ENCODE assay signal across 9 cellular contexts in genomic region chr7:70776627-70777101, GRCh38.
DNase-seq lines count a peak whose midpoint lies in the region; ATAC-seq and TF ChIP-seq lines count a peak whose summit lies in the region.
"Had no signal": no experiment of that assay in that cellular context is flagged by ENCODE, and none has a peak within 500 bp of the region (broad histone marks: within the 10 kb centered on the region; RNA-seq: fewer than 3 reads in every experiment).

No MANE protein-coding gene starts in this region.

- H3K36me3 ChIP-seq in SJCRH30 (peaks cover 89% of the 10 kb centered on the region), upper lobe of right lung (peaks cover 79% of the 10 kb centered on the region)

- peaks cover 1% of the 10 kb centered on the region for H3K36me3 Mint-ChIP-seq in activated naive CD4-positive, alpha-beta T cell treated with anti-CD3 and anti-CD28 coated beads, Interleukin-2, amount 10 ng/mL, durations not matched to agents 7 days and 5 days

- peaks cover 31% of the 10 kb centered on the region for H3K4me1 Mint-ChIP-seq in activated naive CD4-positive, alpha-beta T cell treated with anti-CD3 and anti-CD28 coated beads, Interleukin-2, amount 10 ng/mL, durations not matched to agents 7 days and 5 days

- H3K4me1 ChIP-seq in SJCRH30 = 0 out of 2 replicates have a peak, but pooled peaks cover 3% of the 10 kb centered on the region
- H3K4me1 ChIP-seq in upper lobe of right lung = no peaks in the 10 kb centered on the region

- ATAC-seq in HG02610 (IDR thresholded peaks at IDR 0.05; ENCODE audit: unreplicated experiment) (peak; percentile 54), left colon (no peak), upper lobe of right lung (no peak)

- no peak overlapping the region for H3K4me3 ChIP-seq in SJCRH30
- H3K4me3 ChIP-seq in upper lobe of right lung = no peak overlapping the region

- H3K4me3 Mint-ChIP-seq in activated naive CD4-positive, alpha-beta T cell treated with anti-CD3 and anti-CD28 coated beads, Interleukin-2, amount 10 ng/mL, durations not matched to agents 7 days and 5 days = no peak overlapping the region

- H3K27me3 ChIP-seq in SJCRH30 = no peaks in the 10 kb centered on the region
- H3K27me3 ChIP-seq in upper lobe of right lung = no peaks in the 10 kb centered on the region

- H3K27ac ChIP-seq in SJCRH30 (no peak overlapping the region), upper lobe of right lung (no peak overlapping the region)

- no peaks in the 10 kb centered on the region for H3K27me3 Mint-ChIP-seq in activated naive CD4-positive, alpha-beta T cell treated with anti-CD3 and anti-CD28 coated beads, Interleukin-2, amount 10 ng/mL, durations not matched to agents 7 days and 5 days

- no peaks in the 10 kb centered on the region for H3K9me3 Mint-ChIP-seq in activated naive CD4-positive, alpha-beta T cell treated with anti-CD3 and anti-CD28 coated beads, Interleukin-2, amount 10 ng/mL, durations not matched to agents 7 days and 5 days

- TF ChIP-seq CTCF in upper lobe of right lung (IDR thresholded peaks at IDR 0.05) = no peak

- no peaks in the 10 kb centered on the region for H3K9me3 ChIP-seq in SJCRH30 (replicated peaks)
- no peaks in the 10 kb centered on the region for H3K9me3 ChIP-seq in upper lobe of right lung

- intact Hi-C loops in left colon (cut with DNase I, micrococcal nuclease) (no loop called here), upper lobe of right lung (cut with DNase I) (no loop called here)

- CTCF ChIA-PET in activated naive CD4-positive, alpha-beta T cell treated with anti-CD3 and anti-CD28 coated beads, Interleukin-2, amount 10 ng/mL, durations not matched to agents 7 days and 5 days (lab: Charles Lee) = no interaction called here

- peak overlapping the region; percentile 74 for H3K27ac Mint-ChIP-seq in activated naive CD4-positive, alpha-beta T cell treated with anti-CD3 and anti-CD28 coated beads, Interleukin-2, amount 10 ng/mL, durations not matched to agents 7 days and 5 days

- peak; percentile 96 for DNase-seq in DMS79 treated with DMSO at 0.1 percent for 48 hours (lab: John Stamatoyannopoulos, UW)
- peak; percentile 29 for DNase-seq in activated naive CD4-positive, alpha-beta T cell treated with anti-CD3 and anti-CD28 coated beads, Interleukin-2, amount 10 ng/mL, durations not matched to agents 7 days and 5 days
- peak; percentile 79 for DNase-seq in middle frontal gyrus (ENCODE audit: extremely low spot score, low spot score)
- DNase-seq in HCEC 1CT = no peak
- DNase-seq in SJCRH30 = no peak
- no peak for DNase-seq in left colon
- DNase-seq in upper lobe of right lung = no peak
- DNase-seq: EL had no signal

Comparison
In these comparisons a context has a peak if more than half of its experiments do, and no peak if none do; other contexts are left out.
1. DNase-seq: peak in DMS79 treated with DMSO at 0.1 percent for 48 hours (single experiment), activated naive CD4-positive, alpha-beta T cell treated with anti-CD3 and anti-CD28 coated beads, Interleukin-2, amount 10 ng/mL, durations not matched to agents 7 days and 5 days (single experiment) and middle frontal gyrus (single experiment); none in HCEC 1CT (single experiment), SJCRH30 (0 of 2), left colon (0 of 2) and upper lobe of right lung (single experiment).